16 cellular contexts compared by ENCODE assay signal in genomic region chr20:1177680-1178079, GRCh38. TPM values are rescaled to one million over a fixed set of nuclear protein-coding genes. Genes with fewer than 3 reads are reported as not detected.
A peak's percentile ranks its signal among the peaks of the same experiment; 100 is the strongest.
DNase-seq lines count a peak whose midpoint lies in the region; TF ChIP-seq lines count a peak whose summit lies in the region.
"Had no signal": no experiment of that assay in that cellular context is flagged by ENCODE, and none has a peak within 500 bp of the region (broad histone marks: within the 10 kb centered on the region; RNA-seq: fewer than 3 reads in every experiment).

No MANE protein-coding gene starts in this region.

- POLR2A ChIA-PET in Caco-2 (lab: Charles Lee): no interaction called here

- H3K9me3 Mint-ChIP-seq in Caco-2 (ENCODE audit: unreplicated experiment): no peaks in the 10 kb centered on the region
- H3K9me3 Mint-ChIP-seq: CD4-positive, CD25-positive, alpha-beta regulatory T cell; stimulated activated memory B cell treated with anti-CD40 and anti-IgM and Interleukin-4, amounts not matched to agents 10 μg/mL and 1 μg/mL and 100 μg/mL, for 72 hours had no signal

- H3K4me3 Mint-ChIP-seq in Caco-2 (ENCODE audit: unreplicated experiment): no peak overlapping the region
- H3K4me3 Mint-ChIP-seq: CD4-positive, CD25-positive, alpha-beta regulatory T cell; stimulated activated memory B cell treated with anti-CD40 and anti-IgM and Interleukin-4, amounts not matched to agents 10 μg/mL and 1 μg/mL and 100 μg/mL, for 72 hours had no signal

- BruUV-seq in Caco-2 (replicated peaks; lab: Mats Ljungman, UMichigan): no TSS peak

- no peaks in the 10 kb centered on the region for H3K9me3 ChIP-seq in Caco-2
- H3K9me3 ChIP-seq: SJSA1 had no signal

- no peaks in the 10 kb centered on the region for H3K27me3 Mint-ChIP-seq in Caco-2 (ENCODE audit: insufficient read depth, unreplicated experiment)
- H3K27me3 Mint-ChIP-seq: stimulated activated memory B cell treated with anti-CD40 and anti-IgM and Interleukin-4, amounts not matched to agents 10 μg/mL and 1 μg/mL and 100 μg/mL, for 72 hours had no signal

- TF ChIP-seq CTCF in Caco-2 (IDR thresholded peaks at IDR 0.05; ENCODE audit: insufficient read depth in 1 of 2, low read depth in 1 of 2, low read length in 1 of 2, severe bottlenecking in 1 of 2, unreplicated experiment in 1 of 2): peak; percentile 19 to 50
- 0 out of 2 replicates have a peak, but pooled peaks have one; percentile 10 for TF ChIP-seq CTCF in WI38 (IDR thresholded peaks at IDR 0.05; ENCODE audit: low read depth, low read length)

- no peaks in the 10 kb centered on the region for H3K27me3 ChIP-seq in Caco-2 (replicated peaks; ENCODE audit: control insufficient read depth, insufficient read depth, low read length)

- DNase-seq in Caco-2 (peak in 1 of 2 experiments; percentile 56), HT1080 (ENCODE audit: low read depth) (peak; percentile 27), islet precursor cell (peak; percentile 88), NCI-H446 (lab: John Stamatoyannopoulos, UW) (no peak), NCI-H510A treated with DMSO at 0.1 percent for 48 hours (lab: John Stamatoyannopoulos, UW) (no peak)
- no peak for DNase-seq in activated CD4-positive, CD25-positive, alpha-beta regulatory T cell (lab: John Stamatoyannopoulos, UW)
- DNase-seq in activated CD4-positive, CD25-positive, alpha-beta regulatory T cell treated with anti-CD3 and anti-CD28 coated beads, Interleukin-2, amount 50 U/mL, for 72 hours: no peak
- DNase-seq: activated CD8-positive, alpha-beta memory T cell treated with anti-CD3 and anti-CD28 coated beads for 24 hours; amniotic stem cell; CD4-positive, CD25-positive, alpha-beta regulatory T cell; KBM-7; stimulated activated CD4-positive, alpha-beta T cell treated with anti-CD3 and anti-CD28 coated beads, Interleukin-15, amount 100 ng/mL, for 24 hours had no signal

- H3K36me3 ChIP-seq in Caco-2 (ENCODE audit: control insufficient read depth, insufficient read depth, low read length): no peaks in the 10 kb centered on the region
- H3K36me3 ChIP-seq: SJSA1 had no signal

- H3K4me1 ChIP-seq in Caco-2: no peaks in the 10 kb centered on the region
- H3K4me1 ChIP-seq: SJSA1 had no signal

- H3K27ac Mint-ChIP-seq in Caco-2 (ENCODE audit: unreplicated experiment): no peak overlapping the region
- H3K27ac Mint-ChIP-seq: CD4-positive, CD25-positive, alpha-beta regulatory T cell; stimulated activated memory B cell treated with anti-CD40 and anti-IgM and Interleukin-4, amounts not matched to agents 10 μg/mL and 1 μg/mL and 100 μg/mL, for 72 hours had no signal

- H3K36me3 Mint-ChIP-seq in Caco-2 (ENCODE audit: insufficient read depth, unreplicated experiment): peaks cover 9% of the 10 kb centered on the region

- H3K4me3 ChIP-seq in Caco-2 (ENCODE audit: low read depth, low read length) (no peak overlapping the region), WI38 (ENCODE audit: low read depth, low read length) (no peak overlapping the region)
- H3K4me3 ChIP-seq: SJSA1 had no signal

- no peaks in the 10 kb centered on the region for H3K4me1 Mint-ChIP-seq in Caco-2 (ENCODE audit: low read depth, unreplicated experiment)
- H3K4me1 Mint-ChIP-seq: stimulated activated memory B cell treated with anti-CD40 and anti-IgM and Interleukin-4, amounts not matched to agents 10 μg/mL and 1 μg/mL and 100 μg/mL, for 72 hours had no signal

- CTCF ChIA-PET in Caco-2 (lab: Charles Lee): interaction anchor here (0.6 to 1.3 kb wide), 2 partner anchors 35 to 84 kb away, joined by 3 to 4 read pairs; no protein-coding TSS in a partner anchor

- intact Hi-C loops in Caco-2 (cut with micrococcal nuclease; ENCODE audit: unreplicated experiment): loop anchor here (1.0 kb wide), 1 partner anchor 36 kb away; no protein-coding TSS in a partner anchor

RNA-seq across cellular contexts. Expression of gene TMEM74B, which starts 7.1 kb away (rescaled TPM):
- 6.9 and 7.8 TPM in 2 replicates for total RNA-seq in Caco-2 (2022)
- 0.29 and 0.50 TPM in 2 replicates for total RNA-seq in HT1080 (2014; rRNA removed; shearing (Covaris generic))
- 1.6 and 3.8 TPM in 2 replicates for polyA plus RNA-seq in HT1080 (2015; cell fraction: cytosol; rRNA removed)
- 21.3 and 22.7 TPM in 2 replicates for polyA plus RNA-seq in HT1080 (2015; cell fraction: nucleus; rRNA removed)
- total RNA-seq: CD4-positive, CD25-positive, alpha-beta regulatory T cell; SJSA1 had no signal
- polyA plus RNA-seq: CD4-positive, CD25-positive, alpha-beta regulatory T cell had no signal

RNA-seq across cellular contexts. Expression of gene C20orf202, which starts 25.6 kb away (rescaled TPM):
- not detected in 2 replicates for total RNA-seq in Caco-2 (2022)
- total RNA-seq in HT1080 (2014; rRNA removed; shearing (Covaris generic)): not detected in 2 replicates
- polyA plus RNA-seq in HT1080 (2015; cell fraction: cytosol; rRNA removed): not detected in 2 replicates
- not detected in 2 replicates for polyA plus RNA-seq in HT1080 (2015; cell fraction: nucleus; rRNA removed)
- total RNA-seq: SJSA1 had no signal
- polyA plus RNA-seq: CD4-positive, CD25-positive, alpha-beta regulatory T cell had no signal

RNA-seq across cellular contexts. Expression of gene RAD21L1, which starts 48.2 kb away (rescaled TPM):
- not detected in 2 replicates for total RNA-seq in Caco-2 (2022)
- total RNA-seq in HT1080 (2014; rRNA removed; shearing (Covaris generic)): 0.17 and 0.59 TPM in 2 replicates
- 0.03 and 0.12 TPM in 2 replicates for polyA plus RNA-seq in HT1080 (2015; cell fraction: cytosol; rRNA removed)
- polyA plus RNA-seq in HT1080 (2015; cell fraction: nucleus; rRNA removed): 0.13 and 0.53 TPM in 2 replicates
- total RNA-seq: CD4-positive, CD25-positive, alpha-beta regulatory T cell had no signal
- polyA plus RNA-seq: neural cell had no signal

RNA-seq across cellular contexts. Expression of gene PSMF1, which starts 59.3 kb away (rescaled TPM):
- total RNA-seq in Caco-2 (2022): 121 and 141 TPM in 2 replicates
- total RNA-seq in HT1080 (2014; rRNA removed; shearing (Covaris generic)): 50.3 and 75.2 TPM in 2 replicates
- polyA plus RNA-seq in HT1080 (2015; cell fraction: cytosol; rRNA removed): 260 and 452 TPM in 2 replicates
- 140 and 259 TPM in 2 replicates for polyA plus RNA-seq in HT1080 (2015; cell fraction: nucleus; rRNA removed)

Comparison
In these comparisons a context has a peak if more than half of its experiments do, and no peak if none do; other contexts are left out.
1. DNase-seq: peak in HT1080 (single experiment) and islet precursor cell (single experiment); none in NCI-H446 (0 of 2), activated CD4-positive, CD25-positive, alpha-beta regulatory T cell (0 of 4), activated CD4-positive, CD25-positive, alpha-beta regulatory T cell treated with anti-CD3 and anti-CD28 coated beads, Interleukin-2, amount 50 U/mL, for 72 hours (single experiment) and NCI-H510A treated with DMSO at 0.1 percent for 48 hours (single experiment).